26 cellular contexts compared by ENCODE assay signal in the genomic region with DNA sequence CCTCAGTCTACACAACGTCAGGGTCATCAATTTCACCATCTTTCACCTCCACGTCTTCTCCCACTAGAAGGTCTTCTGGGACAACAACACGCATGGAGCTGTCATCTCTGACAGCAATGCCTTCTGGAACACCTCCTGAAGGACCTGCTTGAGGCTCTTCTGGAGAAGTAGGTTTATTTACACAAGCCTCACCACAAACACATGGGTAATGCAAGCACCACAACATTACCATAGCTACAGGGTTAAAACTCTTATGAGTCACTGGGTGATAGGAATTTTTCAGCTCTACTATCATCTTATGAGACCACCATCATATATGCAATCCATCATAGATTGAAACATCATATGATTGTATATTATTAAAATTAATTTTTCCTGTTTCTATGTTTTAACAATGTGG.
DNase-seq lines count a peak whose midpoint lies in the region; FAIRE-seq and TF ChIP-seq lines count a peak whose summit lies in the region.
"Had no signal": no experiment of that assay in that cellular context is flagged by ENCODE, and none has a peak within 500 bp of the region (broad histone marks: within the 10 kb centered on the region; RNA-seq: fewer than 3 reads in every experiment).

No MANE protein-coding gene starts in this region.

- no TSS peak for BruUV-seq in MCF 10A (replicated peaks; lab: Mats Ljungman, UMichigan)

- H3K27me3 ChIP-seq in breast epithelium, result no peaks in the 10 kb centered on the region
- no peaks in the 10 kb centered on the region for H3K27me3 ChIP-seq in bronchial epithelial cell (ENCODE audit: control insufficient read depth, insufficient read depth, low read length)
- no peaks in the 10 kb centered on the region for H3K27me3 ChIP-seq in ovary
- H3K27me3 ChIP-seq: colonic mucosa, stomach had no signal

- H3K4me3 Mint-ChIP-seq in MCF 10A (ENCODE audit: unreplicated experiment), result no peak overlapping the region
- H3K4me3 Mint-ChIP-seq: activated CD4-positive, alpha-beta T cell treated with anti-CD3 and anti-CD28 coated beads, Interleukin-2, amount 10 ng/mL, durations not matched to agents 7 days and 5 days; CD4-positive, alpha-beta T cell had no signal

- TF ChIP-seq CTCF in MCF 10A (IDR thresholded peaks at IDR 0.05; ENCODE audit: unreplicated experiment) (no peak), breast epithelium (IDR thresholded peaks at IDR 0.05) (no peak), bronchial epithelial cell (IDR thresholded peaks at IDR 0.05; ENCODE audit: insufficient read depth, low read length, severe bottlenecking) (no peak), ovary (IDR thresholded peaks at IDR 0.05) (no peak)

- TF ChIP-seq EP300 in ovary (IDR thresholded peaks at IDR 0.05), result no peak

- no peaks in the 10 kb centered on the region for H3K9me3 Mint-ChIP-seq in MCF 10A (ENCODE audit: unreplicated experiment)
- H3K9me3 Mint-ChIP-seq: activated CD4-positive, alpha-beta T cell treated with anti-CD3 and anti-CD28 coated beads, Interleukin-2, amount 10 ng/mL, durations not matched to agents 7 days and 5 days; CD4-positive, alpha-beta T cell had no signal

- no peaks in the 10 kb centered on the region for H3K36me3 Mint-ChIP-seq in MCF 10A (ENCODE audit: insufficient read depth, unreplicated experiment)
- H3K36me3 Mint-ChIP-seq: activated naive CD4-positive, alpha-beta T cell treated with anti-CD3 and anti-CD28 coated beads, Interleukin-2, amount 50 U/mL, for 72 hours had no signal

- no peaks in the 10 kb centered on the region for H3K9me3 ChIP-seq in breast epithelium
- no peaks in the 10 kb centered on the region for H3K9me3 ChIP-seq in ovary
- H3K9me3 ChIP-seq: colonic mucosa, left ventricle myocardium inferior, stomach had no signal

- no peak for TF ChIP-seq POLR2A in breast epithelium (IDR thresholded peaks at IDR 0.05)
- no peak for TF ChIP-seq POLR2A in GM12891 (IDR thresholded peaks at IDR 0.05; ENCODE audit: low read depth, low read length)
- no peak for TF ChIP-seq POLR2A in ovary (IDR thresholded peaks at IDR 0.05)

- no peaks in the 10 kb centered on the region for H3K4me1 Mint-ChIP-seq in MCF 10A (ENCODE audit: insufficient read depth, unreplicated experiment)
- H3K4me1 Mint-ChIP-seq: activated CD4-positive, alpha-beta T cell treated with anti-CD3 and anti-CD28 coated beads, Interleukin-2, amount 10 ng/mL, durations not matched to agents 7 days and 5 days had no signal

- POLR2A ChIA-PET in MCF 10A (lab: Yijun Ruan, JAX), result no interaction called here

- intact Hi-C loops in MCF 10A (cut with micrococcal nuclease) (no loop called here), breast epithelium (cut with DNase I; ENCODE audit: low total_unique reads) (no loop called here), ovary (cut with DNase I) (no loop called here)

- H3K4me3 ChIP-seq in breast epithelium, result no peak overlapping the region
- H3K4me3 ChIP-seq in bronchial epithelial cell (ENCODE audit: low read depth, low read length), result no peak overlapping the region
- no peak overlapping the region for H3K4me3 ChIP-seq in ovary
- H3K4me3 ChIP-seq: colonic mucosa, GM12878, left ventricle myocardium inferior, stomach had no signal

- 61 to 74% (median 65%) methylated on average over 3 of the region's 3 CpGs for WGBS in ovary, 3 donors

- DNase-seq in MCF 10A (ENCODE audit: unreplicated experiment) (peak; percentile 38), breast epithelium (ENCODE audit: low spot score in 2 of 2) (no peak), RKO (ENCODE audit: low spot score) (peak; percentile 16), bronchial epithelial cell (ENCODE audit: low read depth) (peak; percentile 30), urothelium cell line (ENCODE audit: low spot score) (peak; percentile 31), GM12891 (ENCODE audit: insufficient read length, low spot score) (no peak), ovary (no peak), iPS-NIHi11 (ENCODE audit: low spot score) (no peak)
- DNase-seq: activated CD4-positive, alpha-beta T cell treated with anti-CD3 and anti-CD28 coated beads, Interleukin-2, amount 10 ng/mL, durations not matched to agents 7 days and 5 days; activated effector memory CD4-positive, alpha-beta T cell treated with Interleukin-2 at 50 U/mL for 16 hours; activated T-cell treated with anti-CD3 and anti-CD28 coated beads, Interleukin-2, amount 50 U/mL, for 1 hour; amygdala; CD4-positive, alpha-beta T cell; colonic mucosa; effector CD4-positive, alpha-beta T cell; glutamatergic neuron; left ventricle myocardium inferior; NCI-H1092 treated with DMSO at 0.1 percent for 48 hours; NCI-H1930; NCI-H226; stomach; T-helper 9 cell had no signal

- H3K27me3 Mint-ChIP-seq in MCF 10A (ENCODE audit: insufficient read depth, unreplicated experiment), result peaks cover 44% of the 10 kb centered on the region
- H3K27me3 Mint-ChIP-seq: activated CD4-positive, alpha-beta T cell treated with anti-CD3 and anti-CD28 coated beads, Interleukin-2, amount 10 ng/mL, durations not matched to agents 7 days and 5 days; CD4-positive, alpha-beta T cell had no signal

- CTCF ChIA-PET in MCF 10A (lab: Yijun Ruan, JAX), result interaction anchor here (1.2 kb wide), 1 partner anchor 25 kb away, joined by 4 read pairs; no protein-coding TSS in a partner anchor

- FAIRE-seq in bronchial epithelial cell (lab: Jason Lieb, UNC) (no peak), urothelium cell line (lab: Jason Lieb, UNC) (no peak), GM12891 (lab: Jason Lieb, UNC) (no peak)
- FAIRE-seq: D721Med, GM12878, islet of Langerhans had no signal

- H3K27ac Mint-ChIP-seq in MCF 10A (ENCODE audit: low read depth, unreplicated experiment), result no peak overlapping the region
- H3K27ac Mint-ChIP-seq: activated CD4-positive, alpha-beta T cell treated with anti-CD3 and anti-CD28 coated beads, Interleukin-2, amount 10 ng/mL, durations not matched to agents 7 days and 5 days; activated naive CD4-positive, alpha-beta T cell treated with anti-CD3 and anti-CD28 coated beads, Interleukin-2, amount 50 U/mL, for 72 hours; CD4-positive, alpha-beta T cell had no signal

- H3K4me1 ChIP-seq in breast epithelium (no peaks in the 10 kb centered on the region), ovary (ENCODE audit: insufficient read depth) (no peaks in the 10 kb centered on the region)
- H3K4me1 ChIP-seq: colonic mucosa, left ventricle myocardium inferior, stomach had no signal

- no peaks in the 10 kb centered on the region for H3K36me3 ChIP-seq in breast epithelium
- no peaks in the 10 kb centered on the region for H3K36me3 ChIP-seq in bronchial epithelial cell (ENCODE audit: control insufficient read depth, insufficient read depth, low read length)
- H3K36me3 ChIP-seq in ovary, result no peaks in the 10 kb centered on the region
- H3K36me3 ChIP-seq: colonic mucosa, left ventricle myocardium inferior, stomach had no signal

- H3K27ac ChIP-seq in breast epithelium, result no peak overlapping the region
- H3K27ac ChIP-seq in ovary, result no peak overlapping the region
- H3K27ac ChIP-seq: colonic mucosa, left ventricle myocardium inferior, stomach had no signal

TF ChIP-seq in GM12891, 5 proteins besides CTCF, POLR2A, EP300 and RAD21:
- TF ChIP-seq POLR2AphosphoS5 (IDR thresholded peaks at IDR 0.05; ENCODE audit: low read depth, low read length), result no peak
- no peak for TF ChIP-seq PAX5 (IDR thresholded peaks at IDR 0.05; ENCODE audit: insufficient read depth, low read length, severe bottlenecking)
- no peak for TF ChIP-seq POU2F2 (IDR thresholded peaks at IDR 0.05; ENCODE audit: low read depth, low read length)
- no peak for TF ChIP-seq SPI1 (IDR thresholded peaks at IDR 0.05; ENCODE audit: low read depth, low read length)
- TF ChIP-seq TAF1 (IDR thresholded peaks at IDR 0.05; ENCODE audit: low read depth, low read length), result no peak

Comparison
In these comparisons a context has a peak if more than half of its experiments do, and no peak if none do; other contexts are left out.
1. DNase-seq: peak in MCF 10A (single experiment), RKO (single experiment), bronchial epithelial cell (single experiment) and urothelium cell line (single experiment); none in breast epithelium (0 of 2), GM12891 (single experiment), ovary (0 of 5) and iPS-NIHi11 (single experiment).